8 cellular contexts compared by ENCODE assay signal in the genomic region with DNA sequence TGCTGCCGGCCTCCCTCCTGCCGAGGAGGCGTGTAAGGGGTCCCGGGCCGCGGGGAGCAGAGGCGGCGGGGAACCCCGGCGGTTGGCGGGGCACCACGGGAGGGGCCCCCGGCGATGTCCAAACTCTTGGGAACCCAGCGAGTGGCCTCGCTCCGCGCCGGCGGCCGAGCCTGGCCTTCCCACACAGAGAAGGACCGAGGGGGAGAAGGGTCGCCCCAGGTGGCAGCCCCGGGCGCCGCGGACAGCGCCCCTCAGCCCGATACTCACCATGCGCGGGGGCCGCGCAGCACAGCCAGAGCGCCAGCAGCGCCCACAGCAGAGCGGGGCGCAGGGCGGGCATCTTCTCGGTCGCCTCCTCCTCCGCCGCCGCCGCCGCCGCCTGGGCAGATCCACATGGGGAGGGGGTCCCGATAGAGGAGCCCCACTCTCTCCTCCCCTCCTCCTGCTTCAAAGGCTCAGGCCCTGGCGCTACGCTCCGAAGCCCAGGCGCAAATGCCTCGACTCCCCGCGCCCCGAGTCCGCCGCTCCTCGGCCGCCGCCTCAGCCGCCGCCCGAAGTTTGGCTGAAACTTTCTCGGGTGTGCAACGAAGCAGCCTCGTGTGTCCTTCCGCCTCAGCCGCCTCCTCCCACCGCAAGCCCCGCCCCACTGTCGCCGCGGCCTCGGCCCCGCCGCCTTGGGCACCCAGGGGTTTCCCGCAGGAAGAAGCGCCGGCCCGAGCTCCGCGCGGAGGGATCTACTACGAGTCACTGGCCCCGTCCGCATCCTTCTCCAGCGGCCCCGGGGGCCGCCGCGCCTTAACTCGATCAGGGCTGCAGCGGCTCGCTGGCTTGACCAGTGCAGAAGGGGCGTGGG. TPM values are rescaled to one million over a fixed set of nuclear protein-coding genes. Genes with fewer than 3 reads are reported as not detected.
DNase-seq lines count a peak whose midpoint lies in the region; ATAC-seq and TF ChIP-seq lines count a peak whose summit lies in the region.
"Not testable (repeated sequence)": the region's sequence is repeated elsewhere in the genome, so short reads cannot be mapped to it uniquely, and the experiment has no call there.

Gene NOTCH2, minus strand, starts transcription at position 596 of the 853 bp plus-strand sequence. Its CDS starts 256 bp downstream, at position 340.

- H3K36me3 Mint-ChIP-seq in naive thymus-derived CD4-positive, alpha-beta T cell = not testable (repeated sequence)

- not testable (repeated sequence) for H3K9me3 Mint-ChIP-seq in naive thymus-derived CD4-positive, alpha-beta T cell

- peak within 1 kb of the TSS in 9 of 10 donors; percentile 39 to 75 (median 68) for H3K4me3 Mint-ChIP-seq in naive thymus-derived CD4-positive, alpha-beta T cell

- TF ChIP-seq POLR2A in HCT116 (IDR thresholded peaks at IDR 0.05; ENCODE audit: borderline replicate concordance, extremely low read depth, insufficient read depth, insufficient read length) = not testable (repeated sequence)
- peak; percentile 36 to 62 for TF ChIP-seq POLR2A in gastroesophageal sphincter (IDR thresholded peaks at IDR 0.05)

- not testable (repeated sequence) for TF ChIP-seq RAD21 in HCT116 (IDR thresholded peaks at IDR 0.05; ENCODE audit: low read depth)

- POLR2A ChIA-PET in BJ (lab: Charles Lee); HCT116 (lab: Charles Lee); naive thymus-derived CD4-positive, alpha-beta T cell (lab: Charles Lee): not testable (repeated sequence)

- not testable (repeated sequence) for H3K27me3 ChIP-seq in BJ (ENCODE audit: control insufficient read depth, insufficient read depth, low read length); HCT116 (ENCODE audit: insufficient read depth, low read length); adipocyte (replicated peaks; ENCODE audit: control insufficient read depth, insufficient read depth, low read length); gastroesophageal sphincter; naive thymus-derived CD4-positive, alpha-beta T cell (ENCODE audit: control insufficient read depth in 2 of 2, insufficient read depth in 2 of 2, low read length in 2 of 2)

- H3K4me3 ChIP-seq in BJ (ENCODE audit: low read depth, low read length) (peak within 1 kb of the TSS; percentile 48), HCT116 (replicated peaks in 1 of 2; ENCODE audit: low read depth in 1 of 2, low read length in 2 of 2) (peak within 1 kb of the TSS; percentile 45 to 53), adipocyte (ENCODE audit: low read length) (peak within 1 kb of the TSS; percentile 68), gastroesophageal sphincter (peak within 1 kb of the TSS; percentile 67 to 91)
- H3K4me3 ChIP-seq in naive thymus-derived CD4-positive, alpha-beta T cell (ENCODE audit: low read length) = not testable (repeated sequence)

- H3K27ac ChIP-seq in HCT116 (ENCODE audit: low read depth, low read length) = not testable (repeated sequence)
- peak within 1 kb of the TSS; percentile 79 to 95 (median 90) for H3K27ac ChIP-seq in gastroesophageal sphincter
- H3K27ac ChIP-seq in naive thymus-derived CD4-positive, alpha-beta T cell (ENCODE audit: low read depth, low read length) = peak within 1 kb of the TSS; percentile 63

- not testable (repeated sequence) for BruUV-seq in HCT116 (replicated peaks; lab: Mats Ljungman, UMichigan)

- WGBS in gastroesophageal sphincter (ENCODE audit: low coverage in 1 of 2), 2 donors = no CpG with 5 or more reads among the region's 95 CpGs

- not testable (repeated sequence) for H3K9me3 ChIP-seq in HCT116 (ENCODE audit: control insufficient read depth in 1 of 2, insufficient read depth in 1 of 2, low read depth in 1 of 2, low read length in 2 of 2); adipocyte (ENCODE audit: control insufficient read depth, low read length); gastroesophageal sphincter; naive thymus-derived CD4-positive, alpha-beta T cell (ENCODE audit: control insufficient read depth in 2 of 3, low read length in 3 of 3)

- H3K27ac Mint-ChIP-seq in naive thymus-derived CD4-positive, alpha-beta T cell = peak within 1 kb of the TSS in 1 of 9 donors; percentile 38

- H4K20me1 ChIP-seq in HCT116 (ENCODE audit: insufficient read depth) = not testable (repeated sequence)

- intact Hi-C loops in HCT116 (cut with micrococcal nuclease); naive thymus-derived CD4-positive, alpha-beta T cell (cut with micrococcal nuclease): not testable (repeated sequence)

- not testable (repeated sequence) for TF ChIP-seq CTCF in BJ (IDR thresholded peaks at IDR 0.05; ENCODE audit: insufficient read depth, low read depth, low read length); HCT116 (IDR thresholded peaks at IDR 0.05 in 2 of 3, conservative IDR thresholded peaks at IDR 0.05 in 1 of 3; ENCODE audit: borderline replicate concordance in 1 of 3, insufficient read depth in 1 of 3, low read depth in 2 of 3, low read length in 2 of 3); gastroesophageal sphincter (IDR thresholded peaks at IDR 0.05)

- DNase-seq in BJ (ENCODE audit: low read depth); HCT116 (ENCODE audit: low read depth, low spot score): not testable (repeated sequence)
- DNase-seq in NCI-H774 (lab: John Stamatoyannopoulos, UW) = peak; percentile 22
- DNase-seq in activated CD4-positive, CD25-positive, alpha-beta regulatory T cell (lab: John Stamatoyannopoulos, UW) = peak in 3 of 4 experiments; percentile 7 to 33 (median 22)
- peak; percentile 41 for DNase-seq in adipocyte (ENCODE audit: low read depth)
- DNase-seq in naive thymus-derived CD4-positive, alpha-beta T cell = peak; percentile 63 to 86 (median 79)
- peak; percentile 29 to 67 (median 47) for DNase-seq in stimulated activated CD4-positive, alpha-beta T cell treated with anti-CD3 and anti-CD28 coated beads, TNF-alpha, amount 100 ng/mL, for 24 hours (ENCODE audit: low read depth in 3 of 3)

- peak; percentile 100 for ATAC-seq in HCT116
- ATAC-seq in gastroesophageal sphincter = peak; percentile 95
- peak; percentile 87 for ATAC-seq in naive thymus-derived CD4-positive, alpha-beta T cell

- RAD21 ChIA-PET in HCT116 (lab: Charles Lee; ENCODE audit: low non-redundant PET in 1 of 2, low total read pairs in 2 of 2, uncharacterized antibody in 2 of 2, unreplicated experiment in 2 of 2) = not testable (repeated sequence)

- CTCF ChIA-PET in BJ (lab: Yijun Ruan, JAX); HCT116 (lab: Charles Lee); naive thymus-derived CD4-positive, alpha-beta T cell (lab: Charles Lee): not testable (repeated sequence)

- not testable (repeated sequence) for H3K79me2 ChIP-seq in HCT116 (ENCODE audit: insufficient read depth, low read length)

- not testable (repeated sequence) for TF ChIP-seq EP300 in gastroesophageal sphincter (IDR thresholded peaks at IDR 0.05)

- not testable (repeated sequence) for H2AFZ ChIP-seq in HCT116 (ENCODE audit: low read depth, low read length, poor library complexity, severe bottlenecking)

- H3K9ac ChIP-seq in HCT116 (ENCODE audit: low read length) (peak within 1 kb of the TSS; percentile 59), adipocyte (ENCODE audit: low read length) (peak within 1 kb of the TSS; percentile 71)

- not testable (repeated sequence) for H3K9me2 ChIP-seq in HCT116 (ENCODE audit: insufficient read depth)

- not testable (repeated sequence) for H3K36me3 ChIP-seq in BJ (ENCODE audit: control insufficient read depth, insufficient read depth, low read length); HCT116 (ENCODE audit: control insufficient read depth in 1 of 2, insufficient read depth in 2 of 2, low read length in 2 of 2); adipocyte (ENCODE audit: control insufficient read depth, insufficient read depth, low read length, severe bottlenecking); gastroesophageal sphincter; naive thymus-derived CD4-positive, alpha-beta T cell (ENCODE audit: control insufficient read depth in 2 of 3, insufficient read depth in 3 of 3, low read length in 3 of 3)

- peak within 1 kb of the TSS; percentile 52 for H3K4me2 ChIP-seq in HCT116 (ENCODE audit: low read length)

- peaks cover 0 to 10% (median 9%) of the 10 kb centered on the region in 7 donors for H3K4me1 Mint-ChIP-seq in naive thymus-derived CD4-positive, alpha-beta T cell

- H3K27me3 Mint-ChIP-seq in naive thymus-derived CD4-positive, alpha-beta T cell = not testable (repeated sequence)

- not testable (repeated sequence) for H3K4me1 ChIP-seq in HCT116 (ENCODE audit: control insufficient read depth in 1 of 2, insufficient read depth in 2 of 2, low read length in 2 of 2); adipocyte (ENCODE audit: control insufficient read depth, insufficient read depth, low read length); naive thymus-derived CD4-positive, alpha-beta T cell (ENCODE audit: control insufficient read depth in 2 of 2, insufficient read depth in 2 of 2, low read length in 2 of 2)
- H3K4me1 ChIP-seq in gastroesophageal sphincter = peaks cover 0 to 11% (median 0%) of the 10 kb centered on the region in 3 donors

RNA-seq across cellular contexts. Expression of gene NOTCH2, which starts in this region (rescaled TPM):
- 40.7 and 41.2 TPM in 2 replicates for polyA plus RNA-seq in BJ (2011; rRNA removed)
- polyA minus RNA-seq in BJ (2011; rRNA and poly(A)+ RNA removed) = 153 and 198 TPM in 2 replicates
- total RNA-seq in HCT116 (2021; ENCODE audit: unreplicated experiment) = 62.9 TPM
- 25.5 and 27.5 TPM in 2 replicates for polyA plus RNA-seq in HCT116 (2012)
- total RNA-seq in gastroesophageal sphincter = 100 to 1,000 TPM in 2 of 4 donors, 10 to 100 TPM in 2; 79.8 to 150 (median 105) TPM
- 100 to 1,000 TPM in 2 of 5 experiments, 10 to 100 TPM in 3; 63.7 to 143 (median 80.6) TPM for total RNA-seq in naive thymus-derived CD4-positive, alpha-beta T cell
- polyA plus RNA-seq in naive thymus-derived CD4-positive, alpha-beta T cell = 10 to 100 TPM; 25.4 to 32.0 TPM
